1 cellular context compared by ENCODE assay signal in the genomic region with DNA sequence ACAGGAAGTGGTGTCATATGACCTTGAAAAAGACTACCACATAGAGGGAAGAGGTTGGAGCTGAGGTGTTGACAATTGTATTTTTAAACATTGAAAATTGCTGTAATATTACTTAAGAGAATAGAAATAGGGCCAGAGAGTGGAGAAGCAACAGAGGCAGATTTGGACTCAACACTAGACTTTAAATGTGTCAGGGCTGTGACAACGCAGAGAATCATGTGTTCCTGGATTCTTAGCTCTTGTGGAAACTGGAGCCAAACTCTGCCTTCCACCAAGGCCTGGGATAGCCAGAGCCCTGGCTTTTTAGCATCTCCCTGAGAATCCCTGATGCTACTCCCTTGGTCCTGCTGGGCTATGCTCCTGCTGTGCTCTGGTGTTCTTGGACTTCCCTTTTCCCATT.
TF ChIP-seq lines count a peak whose summit lies in the region.

No MANE protein-coding gene starts in this region.

TF ChIP-seq in GM23338, 12 proteins besides CTCF, POLR2A, EP300 and RAD21 (continued from another document):
- TF ChIP-seq, protein P1, sequence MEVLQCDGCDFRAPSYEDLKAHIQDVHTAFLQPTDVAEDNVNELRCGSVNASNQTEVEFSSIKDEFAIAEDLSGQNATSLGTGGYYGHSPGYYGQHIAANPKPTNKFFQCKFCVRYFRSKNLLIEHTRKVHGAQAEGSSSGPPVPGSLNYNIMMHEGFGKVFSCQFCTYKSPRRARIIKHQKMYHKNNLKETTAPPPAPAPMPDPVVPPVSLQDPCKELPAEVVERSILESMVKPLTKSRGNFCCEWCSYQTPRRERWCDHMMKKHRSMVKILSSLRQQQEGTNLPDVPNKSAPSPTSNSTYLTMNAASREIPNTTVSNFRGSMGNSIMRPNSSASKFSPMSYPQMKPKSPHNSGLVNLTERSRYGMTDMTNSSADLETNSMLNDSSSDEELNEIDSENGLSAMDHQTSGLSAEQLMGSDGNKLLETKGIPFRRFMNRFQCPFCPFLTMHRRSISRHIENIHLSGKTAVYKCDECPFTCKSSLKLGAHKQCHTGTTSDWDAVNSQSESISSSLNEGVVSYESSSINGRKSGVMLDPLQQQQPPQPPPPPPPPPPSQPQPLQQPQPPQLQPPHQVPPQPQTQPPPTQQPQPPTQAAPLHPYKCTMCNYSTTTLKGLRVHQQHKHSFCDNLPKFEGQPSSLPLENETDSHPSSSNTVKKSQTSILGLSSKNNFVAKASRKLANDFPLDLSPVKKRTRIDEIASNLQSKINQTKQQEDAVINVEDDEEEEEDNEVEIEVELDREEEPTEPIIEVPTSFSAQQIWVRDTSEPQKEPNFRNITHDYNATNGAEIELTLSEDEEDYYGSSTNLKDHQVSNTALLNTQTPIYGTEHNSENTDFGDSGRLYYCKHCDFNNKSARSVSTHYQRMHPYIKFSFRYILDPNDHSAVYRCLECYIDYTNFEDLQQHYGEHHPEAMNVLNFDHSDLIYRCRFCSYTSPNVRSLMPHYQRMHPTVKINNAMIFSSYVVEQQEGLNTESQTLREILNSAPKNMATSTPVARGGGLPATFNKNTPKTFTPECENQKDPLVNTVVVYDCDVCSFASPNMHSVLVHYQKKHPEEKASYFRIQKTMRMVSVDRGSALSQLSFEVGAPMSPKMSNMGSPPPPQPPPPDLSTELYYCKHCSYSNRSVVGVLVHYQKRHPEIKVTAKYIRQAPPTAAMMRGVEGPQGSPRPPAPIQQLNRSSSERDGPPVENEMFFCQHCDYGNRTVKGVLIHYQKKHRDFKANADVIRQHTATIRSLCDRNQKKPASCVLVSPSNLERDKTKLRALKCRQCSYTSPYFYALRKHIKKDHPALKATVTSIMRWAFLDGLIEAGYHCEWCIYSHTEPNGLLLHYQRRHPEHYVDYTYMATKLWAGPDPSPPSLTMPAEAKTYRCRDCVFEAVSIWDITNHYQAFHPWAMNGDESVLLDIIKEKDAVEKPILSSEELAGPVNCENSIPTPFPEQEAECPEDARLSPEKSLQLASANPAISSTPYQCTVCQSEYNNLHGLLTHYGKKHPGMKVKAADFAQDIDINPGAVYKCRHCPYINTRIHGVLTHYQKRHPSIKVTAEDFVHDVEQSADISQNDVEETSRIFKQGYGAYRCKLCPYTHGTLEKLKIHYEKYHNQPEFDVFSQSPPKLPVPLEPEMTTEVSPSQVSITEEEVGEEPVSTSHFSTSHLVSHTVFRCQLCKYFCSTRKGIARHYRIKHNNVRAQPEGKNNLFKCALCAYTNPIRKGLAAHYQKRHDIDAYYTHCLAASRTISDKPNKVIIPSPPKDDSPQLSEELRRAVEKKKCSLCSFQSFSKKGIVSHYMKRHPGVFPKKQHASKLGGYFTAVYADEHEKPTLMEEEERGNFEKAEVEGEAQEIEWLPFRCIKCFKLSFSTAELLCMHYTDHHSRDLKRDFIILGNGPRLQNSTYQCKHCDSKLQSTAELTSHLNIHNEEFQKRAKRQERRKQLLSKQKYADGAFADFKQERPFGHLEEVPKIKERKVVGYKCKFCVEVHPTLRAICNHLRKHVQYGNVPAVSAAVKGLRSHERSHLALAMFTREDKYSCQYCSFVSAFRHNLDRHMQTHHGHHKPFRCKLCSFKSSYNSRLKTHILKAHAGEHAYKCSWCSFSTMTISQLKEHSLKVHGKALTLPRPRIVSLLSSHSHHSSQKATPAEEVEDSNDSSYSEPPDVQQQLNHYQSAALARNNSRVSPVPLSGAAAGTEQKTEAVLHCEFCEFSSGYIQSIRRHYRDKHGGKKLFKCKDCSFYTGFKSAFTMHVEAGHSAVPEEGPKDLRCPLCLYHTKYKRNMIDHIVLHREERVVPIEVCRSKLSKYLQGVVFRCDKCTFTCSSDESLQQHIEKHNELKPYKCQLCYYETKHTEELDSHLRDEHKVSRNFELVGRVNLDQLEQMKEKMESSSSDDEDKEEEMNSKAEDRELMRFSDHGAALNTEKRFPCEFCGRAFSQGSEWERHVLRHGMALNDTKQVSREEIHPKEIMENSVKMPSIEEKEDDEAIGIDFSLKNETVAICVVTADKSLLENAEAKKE (CRISPR knock-in tag; IDR thresholded peaks at IDR 0.05), result no peak
- TF ChIP-seq NANOG (IDR thresholded peaks at IDR 0.05; ENCODE audit: borderline replicate concordance), result no peak
- TF ChIP-seq POLR2AphosphoS5 (IDR thresholded peaks at IDR 0.05; ENCODE audit: low read depth), result no peak
- TF ChIP-seq EZH2 (IDR thresholded peaks at IDR 0.05; ENCODE audit: low read depth, unreplicated experiment), result no peak
- no peak for TF ChIP-seq ZNF331 (CRISPR knock-in tag; IDR thresholded peaks at IDR 0.05; ENCODE audit: low read depth)
- TF ChIP-seq STAT1 (IDR thresholded peaks at IDR 0.05; ENCODE audit: unreplicated experiment), result no peak
- TF ChIP-seq, protein P2, sequence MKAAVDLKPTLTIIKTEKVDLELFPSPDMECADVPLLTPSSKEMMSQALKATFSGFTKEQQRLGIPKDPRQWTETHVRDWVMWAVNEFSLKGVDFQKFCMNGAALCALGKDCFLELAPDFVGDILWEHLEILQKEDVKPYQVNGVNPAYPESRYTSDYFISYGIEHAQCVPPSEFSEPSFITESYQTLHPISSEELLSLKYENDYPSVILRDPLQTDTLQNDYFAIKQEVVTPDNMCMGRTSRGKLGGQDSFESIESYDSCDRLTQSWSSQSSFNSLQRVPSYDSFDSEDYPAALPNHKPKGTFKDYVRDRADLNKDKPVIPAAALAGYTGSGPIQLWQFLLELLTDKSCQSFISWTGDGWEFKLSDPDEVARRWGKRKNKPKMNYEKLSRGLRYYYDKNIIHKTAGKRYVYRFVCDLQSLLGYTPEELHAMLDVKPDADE (IDR thresholded peaks at IDR 0.05), result no peak
- TF ChIP-seq, protein P3, sequence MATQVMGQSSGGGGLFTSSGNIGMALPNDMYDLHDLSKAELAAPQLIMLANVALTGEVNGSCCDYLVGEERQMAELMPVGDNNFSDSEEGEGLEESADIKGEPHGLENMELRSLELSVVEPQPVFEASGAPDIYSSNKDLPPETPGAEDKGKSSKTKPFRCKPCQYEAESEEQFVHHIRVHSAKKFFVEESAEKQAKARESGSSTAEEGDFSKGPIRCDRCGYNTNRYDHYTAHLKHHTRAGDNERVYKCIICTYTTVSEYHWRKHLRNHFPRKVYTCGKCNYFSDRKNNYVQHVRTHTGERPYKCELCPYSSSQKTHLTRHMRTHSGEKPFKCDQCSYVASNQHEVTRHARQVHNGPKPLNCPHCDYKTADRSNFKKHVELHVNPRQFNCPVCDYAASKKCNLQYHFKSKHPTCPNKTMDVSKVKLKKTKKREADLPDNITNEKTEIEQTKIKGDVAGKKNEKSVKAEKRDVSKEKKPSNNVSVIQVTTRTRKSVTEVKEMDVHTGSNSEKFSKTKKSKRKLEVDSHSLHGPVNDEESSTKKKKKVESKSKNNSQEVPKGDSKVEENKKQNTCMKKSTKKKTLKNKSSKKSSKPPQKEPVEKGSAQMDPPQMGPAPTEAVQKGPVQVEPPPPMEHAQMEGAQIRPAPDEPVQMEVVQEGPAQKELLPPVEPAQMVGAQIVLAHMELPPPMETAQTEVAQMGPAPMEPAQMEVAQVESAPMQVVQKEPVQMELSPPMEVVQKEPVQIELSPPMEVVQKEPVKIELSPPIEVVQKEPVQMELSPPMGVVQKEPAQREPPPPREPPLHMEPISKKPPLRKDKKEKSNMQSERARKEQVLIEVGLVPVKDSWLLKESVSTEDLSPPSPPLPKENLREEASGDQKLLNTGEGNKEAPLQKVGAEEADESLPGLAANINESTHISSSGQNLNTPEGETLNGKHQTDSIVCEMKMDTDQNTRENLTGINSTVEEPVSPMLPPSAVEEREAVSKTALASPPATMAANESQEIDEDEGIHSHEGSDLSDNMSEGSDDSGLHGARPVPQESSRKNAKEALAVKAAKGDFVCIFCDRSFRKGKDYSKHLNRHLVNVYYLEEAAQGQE (IDR thresholded peaks at IDR 0.05; ENCODE audit: unreplicated experiment), result no peak
- no peak for TF ChIP-seq JUNB (IDR thresholded peaks at IDR 0.05; ENCODE audit: unreplicated experiment)
- TF ChIP-seq ZNF114 (CRISPR knock-in tag; IDR thresholded peaks at IDR 0.05), result no peak
